Comparison of ENCODE assay signal across 8 cellular contexts in the genomic region with DNA sequence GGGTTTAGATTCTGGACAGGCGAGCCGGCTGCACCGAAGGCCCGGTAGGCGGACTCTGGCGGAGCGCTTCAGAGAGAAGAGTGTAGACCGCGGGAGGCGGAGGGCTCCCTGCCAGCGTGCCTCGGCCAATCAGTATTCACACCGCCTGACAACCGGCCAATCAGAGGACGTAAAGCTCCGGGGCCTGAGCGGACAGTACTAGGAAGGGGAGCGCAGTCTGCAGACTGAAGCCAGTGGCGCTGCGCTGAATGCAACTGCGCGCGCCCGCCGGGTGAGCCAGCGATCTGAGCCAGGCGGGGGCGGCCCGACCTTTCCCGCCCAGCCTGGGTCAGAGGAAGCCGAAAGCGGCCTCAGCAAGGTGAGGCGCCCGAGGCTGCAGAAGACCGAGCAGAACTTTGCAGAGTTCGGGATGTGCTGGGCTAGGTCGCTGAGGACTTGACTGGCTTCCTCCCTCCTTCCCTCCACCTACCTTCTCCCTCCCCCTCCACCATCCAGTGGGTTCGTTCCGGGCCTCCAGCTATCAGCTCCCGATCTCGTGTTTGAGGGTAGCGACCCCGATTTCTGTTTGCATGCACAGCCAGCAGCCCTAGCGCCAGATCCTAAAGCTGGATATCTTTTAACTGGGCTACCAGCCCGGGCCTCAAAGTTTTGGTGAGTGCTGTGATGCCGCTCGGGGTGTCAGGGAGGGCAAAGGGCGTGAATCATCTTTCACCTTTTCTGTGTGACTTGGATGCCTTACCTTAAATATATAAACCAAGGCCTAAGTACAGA. TPM values are rescaled to one million over a fixed set of nuclear protein-coding genes. Genes with fewer than 3 reads are reported as not detected.
DNase-seq lines count a peak whose midpoint lies in the region; ATAC-seq, FAIRE-seq and TF ChIP-seq lines count a peak whose summit lies in the region.

A gene (plus strand): TSS at position 233 of the 771 bp plus-strand sequence. CDS start 1,257 bp downstream, outside the sequence.

- peak within 1 kb of the TSS; percentile 40 for H3K4me3 ChIP-seq in bronchial epithelial cell (ENCODE audit: low read depth, low read length)
- peak within 1 kb of the TSS; percentile 58 for H3K4me3 ChIP-seq in iPS-18a (ENCODE audit: low read length)

- no peak for FAIRE-seq in bronchial epithelial cell (lab: Jason Lieb, UNC)

- H3K36me3 ChIP-seq in bronchial epithelial cell (ENCODE audit: control insufficient read depth, insufficient read depth, low read length): no peaks in the 10 kb centered on the region
- no peaks in the 10 kb centered on the region for H3K36me3 ChIP-seq in iPS-18a (ENCODE audit: control insufficient read depth, low read depth, low read length)

- DNase-seq in ELF-1 (ENCODE audit: low read depth, low spot score) (peak; percentile 17), NCI-H510A treated with DMSO at 0.1 percent for 48 hours (lab: John Stamatoyannopoulos, UW) (peak; percentile 83), bronchial epithelial cell (ENCODE audit: low read depth) (peak; percentile 91), retina (peak; percentile 94), NAMALWA (ENCODE audit: low spot score) (no peak), activated gamma-delta T cell (lab: John Stamatoyannopoulos, UW) (no peak)

- H3K4me1 ChIP-seq in iPS-18a (ENCODE audit: control insufficient read depth, low read depth, low read length): peaks cover 15% of the 10 kb centered on the region

- no peak within 1 kb of the TSS for H3K9ac ChIP-seq in iPS-18a (ENCODE audit: low read length)

- H3K27ac ChIP-seq in iPS-18a (ENCODE audit: low read length): no peak within 1 kb of the TSS

- no peaks in the 10 kb centered on the region for H3K9me3 ChIP-seq in iPS-18a (ENCODE audit: control insufficient read depth, low read depth, low read length)

- peaks cover 1% of the 10 kb centered on the region for H3K27me3 ChIP-seq in bronchial epithelial cell (ENCODE audit: control insufficient read depth, insufficient read depth, low read length)
- peaks cover 100% of the 10 kb centered on the region for H3K27me3 ChIP-seq in iPS-18a (ENCODE audit: control insufficient read depth, insufficient read depth, low read length)

- TF ChIP-seq CTCF in bronchial epithelial cell (IDR thresholded peaks at IDR 0.05; ENCODE audit: insufficient read depth, low read length, severe bottlenecking): peak; percentile 9

- ATAC-seq in HG02759 (IDR thresholded peaks at IDR 0.05; ENCODE audit: unreplicated experiment): peak; percentile 83

RNA-seq across cellular contexts. Expression of the gene that starts here (rescaled TPM):
- total RNA-seq in bronchial epithelial cell: 0.38 and 0.53 TPM in 2 replicates

Comparison
In these comparisons a context has a peak if more than half of its experiments do, and no peak if none do; other contexts are left out.
1. Peak in DNase-seq and H3K4me3 ChIP-seq in bronchial epithelial cell; RNA of the gene not detected or under 1 TPM.
2. DNase-seq: peak in ELF-1 (single experiment), NCI-H510A treated with DMSO at 0.1 percent for 48 hours (single experiment) and retina (single experiment); none in NAMALWA (single experiment) and activated gamma-delta T cell (single experiment).